Comparison of ENCODE assay signal across 8 cellular contexts in the genomic region with DNA sequence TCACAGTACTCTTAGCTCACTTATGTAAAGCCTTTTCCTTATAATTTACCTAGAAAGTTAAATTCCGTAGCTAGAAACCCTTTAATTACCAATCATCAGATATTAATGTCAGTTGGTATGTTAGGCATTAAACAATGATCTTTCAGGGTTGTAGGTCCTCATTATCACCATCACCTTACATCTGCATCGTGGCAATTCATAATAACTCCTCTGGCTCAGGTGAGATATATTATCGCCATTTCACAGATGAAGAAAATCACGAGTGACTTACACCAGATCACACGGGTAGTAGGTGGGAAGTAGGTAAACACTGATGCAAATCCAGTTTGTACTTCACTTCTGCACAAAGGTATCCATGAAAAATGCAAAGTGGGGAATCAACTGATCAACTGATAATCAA. TPM values are rescaled to one million over a fixed set of nuclear protein-coding genes. Genes with fewer than 3 reads are reported as not detected.
DNase-seq lines count a peak whose midpoint lies in the region; ATAC-seq, FAIRE-seq and TF ChIP-seq lines count a peak whose summit lies in the region.

No MANE protein-coding gene starts in this region.

- no peak for ATAC-seq in CD4-positive, CD25-positive, alpha-beta regulatory T cell (ENCODE audit: low read depth in 2 of 2)
- peak; percentile 1 for ATAC-seq in HG02642 (IDR thresholded peaks at IDR 0.05; ENCODE audit: poor library complexity, unreplicated experiment)
- peak in 1 of 4 donors; percentile 1 for ATAC-seq in right lobe of liver

- peaks cover 23% of the 10 kb centered on the region for H3K4me1 ChIP-seq in CD4-positive, CD25-positive, alpha-beta regulatory T cell (ENCODE audit: control insufficient read depth, insufficient read depth, low read length, poor library complexity, severe bottlenecking)
- peaks cover 0 to 13% (median 6%) of the 10 kb centered on the region in 4 donors for H3K4me1 ChIP-seq in right lobe of liver
- H3K4me1 ChIP-seq in uterus = peaks cover 6 to 16% of the 10 kb centered on the region in 2 donors

- H3K36me3 Mint-ChIP-seq in CD4-positive, CD25-positive, alpha-beta regulatory T cell = peaks cover 4% of the 10 kb centered on the region

- TF ChIP-seq POLR2A in right lobe of liver (IDR thresholded peaks at IDR 0.05) (no peak), uterus (IDR thresholded peaks at IDR 0.05) (no peak), GM12892 (IDR thresholded peaks at IDR 0.05; ENCODE audit: low read depth, low read length) (no peak)

- H3K27ac Mint-ChIP-seq in CD4-positive, CD25-positive, alpha-beta regulatory T cell = peak overlapping the region; percentile 98 to 100 (median 99)

- no peaks in the 10 kb centered on the region for H3K9me3 ChIP-seq in CD4-positive, CD25-positive, alpha-beta regulatory T cell (ENCODE audit: control insufficient read depth in 2 of 2, low read length in 2 of 2)
- H3K9me3 ChIP-seq in right lobe of liver = no peaks in the 10 kb centered on the region
- H3K9me3 ChIP-seq in uterus = no peaks in the 10 kb centered on the region

- WGBS in adipose tissue, 3 donors = 4 to 10% (median 8%) methylated on average over 5 of the region's 5 CpGs
- 4% methylated on average over 5 of the region's 5 CpGs for WGBS in right lobe of liver (ENCODE audit: insufficient coverage, low coverage, low lambda C conversion rate, missing lambda C conversion rate)

- TF ChIP-seq CTCF in right lobe of liver (IDR thresholded peaks at IDR 0.05) (no peak), uterus (IDR thresholded peaks at IDR 0.05) (no peak)

- peak overlapping the region; percentile 90 to 97 (median 95) for H3K4me3 Mint-ChIP-seq in CD4-positive, CD25-positive, alpha-beta regulatory T cell

- peaks cover 17% of the 10 kb centered on the region for H3K36me3 ChIP-seq in CD4-positive, CD25-positive, alpha-beta regulatory T cell (ENCODE audit: control insufficient read depth, insufficient read depth, low read length)
- H3K36me3 ChIP-seq in right lobe of liver = no peaks in the 10 kb centered on the region
- no peaks in the 10 kb centered on the region for H3K36me3 ChIP-seq in uterus

- peak overlapping the region; percentile 90 for H3K27ac ChIP-seq in CD4-positive, CD25-positive, alpha-beta regulatory T cell (ENCODE audit: insufficient read depth, low read length, poor library complexity, severe bottlenecking)
- peak overlapping the region; percentile 14 for H3K27ac ChIP-seq in adipose tissue (ENCODE audit: low read depth, low read length)
- peak overlapping the region; percentile 88 to 90 (median 90) for H3K27ac ChIP-seq in right lobe of liver
- H3K27ac ChIP-seq in uterus = peak overlapping the region; percentile 92

- FAIRE-seq in GM12892 (lab: Jason Lieb, UNC) = no peak

- H3K27me3 Mint-ChIP-seq in CD4-positive, CD25-positive, alpha-beta regulatory T cell = peaks cover 7% of the 10 kb centered on the region

- H3K4me1 Mint-ChIP-seq in CD4-positive, CD25-positive, alpha-beta regulatory T cell = peaks cover 23 to 50% (median 39%) of the 10 kb centered on the region in 4 donors

- H3K27me3 ChIP-seq in CD4-positive, CD25-positive, alpha-beta regulatory T cell (ENCODE audit: control insufficient read depth, insufficient read depth, low read length) = no peaks in the 10 kb centered on the region
- H3K27me3 ChIP-seq in right lobe of liver (no peaks in the 10 kb centered on the region), uterus (no peaks in the 10 kb centered on the region)

- peaks cover 0 to 2% (median 0%) of the 10 kb centered on the region in 7 donors for H3K9me3 Mint-ChIP-seq in CD4-positive, CD25-positive, alpha-beta regulatory T cell

- DNase-seq in CD4-positive, CD25-positive, alpha-beta regulatory T cell = no peak
- no peak for DNase-seq in right lobe of liver
- no peak for DNase-seq in uterus
- DNase-seq in AG08395 (ENCODE audit: low spot score) = no peak
- no peak for DNase-seq in NCI-H187 treated with DMSO at 0.1 percent for 48 hours (lab: John Stamatoyannopoulos, UW)
- no peak for DNase-seq in GM12892 (ENCODE audit: insufficient read length)

- intact Hi-C loops in right lobe of liver (cut with DNase I) (no loop called here), uterus (cut with DNase I; ENCODE audit: low total_unique reads) (no loop called here)

- peak overlapping the region; percentile 95 for H3K4me3 ChIP-seq in CD4-positive, CD25-positive, alpha-beta regulatory T cell (ENCODE audit: low read depth, low read length)
- peak overlapping the region; percentile 86 to 95 (median 92) for H3K4me3 ChIP-seq in right lobe of liver
- H3K4me3 ChIP-seq in uterus = peak overlapping the region; percentile 83 to 97

RNA-seq across cellular contexts. Expression of a gene that starts 0.6 kb away (rescaled TPM):
- 33.1 TPM for total RNA-seq in CD4-positive, CD25-positive, alpha-beta regulatory T cell
- 10 to 100 TPM; 12.2 to 20.9 (median 15.5) TPM for polyA plus RNA-seq in CD4-positive, CD25-positive, alpha-beta regulatory T cell
- 10 to 100 TPM in 2 of 3 donors, 1 to 10 TPM in 1; 7.2 to 11.7 (median 11.2) TPM for polyA plus RNA-seq in adipose tissue
- total RNA-seq in right lobe of liver (10 to 100 TPM in 5 of 6 experiments, 1 to 10 TPM in 1; 8.5 to 14.4 (median 11.5) TPM), uterus (10 to 100 TPM; 25.6 to 58.6 (median 37.1) TPM)
- polyA plus RNA-seq in GM12892 (2012; ENCODE audit: missing spikeins) = 18.1 TPM

RNA-seq across cellular contexts. Expression of a gene that starts 51.0 kb away (rescaled TPM):
- total RNA-seq in CD4-positive, CD25-positive, alpha-beta regulatory T cell = 17.1 TPM
- polyA plus RNA-seq in CD4-positive, CD25-positive, alpha-beta regulatory T cell = 10 to 100 TPM; 10.5 to 20.0 (median 16.2) TPM
- 1 to 10 TPM; 4.4 to 7.4 (median 6.8) TPM for polyA plus RNA-seq in adipose tissue
- total RNA-seq in right lobe of liver (10 to 100 TPM; 12.9 to 16.2 (median 13.7) TPM), uterus (10 to 100 TPM in 2 of 4 donors, 1 to 10 TPM in 2; 4.7 to 26.8 (median 15.4) TPM)
- 21.9 TPM for polyA plus RNA-seq in GM12892 (2012; ENCODE audit: missing spikeins)

Comparison
In these comparisons a context has a peak if more than half of its experiments do, and no peak if none do; other contexts are left out.
1. H3K27ac ChIP-seq: peak in every context shown above with its lines; median percentile 92 in uterus; 90 in CD4-positive, CD25-positive, alpha-beta regulatory T cell; 90 in right lobe of liver; 14 in adipose tissue.